Comparison of ENCODE assay signal across 13 cellular contexts in genomic region chr2:215713393-215713792, GRCh38.
A peak's percentile ranks its signal among the peaks of the same experiment; 100 is the strongest.
DNase-seq lines count a peak whose midpoint lies in the region; ATAC-seq and TF ChIP-seq lines count a peak whose summit lies in the region.
"Had no signal": no experiment of that assay in that cellular context is flagged by ENCODE, and none has a peak within 500 bp of the region (broad histone marks: within the 10 kb centered on the region; RNA-seq: fewer than 3 reads in every experiment).

No MANE protein-coding gene starts in this region.

- H3K27me3 ChIP-seq in BJ (ENCODE audit: control insufficient read depth, insufficient read depth, low read length) (no peaks in the 10 kb centered on the region), rectal smooth muscle tissue (ENCODE audit: control insufficient read depth, insufficient read depth, low read length) (no peaks in the 10 kb centered on the region)

- no peak for TF ChIP-seq CTCF in BJ (IDR thresholded peaks at IDR 0.05; ENCODE audit: insufficient read depth, low read depth, low read length)
- no peak for TF ChIP-seq CTCF in fibroblast of the aortic adventitia (IDR thresholded peaks at IDR 0.05; ENCODE audit: insufficient read depth, low read length)

- ATAC-seq in SK-N-SH treated with all-trans-retinoic acid at 6 μM for 48 hours, result peak; percentile 23; the same call in 2 of the 3 replicates
- no peak for ATAC-seq in GM18870 (IDR thresholded peaks at IDR 0.05; ENCODE audit: unreplicated experiment)

- POLR2A ChIA-PET in BJ (lab: Charles Lee), result interaction anchor here (0.6 kb wide), 1 partner anchor 506 kb away, joined by 4 read pairs; no protein-coding TSS in a partner anchor

- DNase-seq in BJ (ENCODE audit: low read depth), result peak; percentile 89
- peak; percentile 95 for DNase-seq in fibroblast of the aortic adventitia (ENCODE audit: low read depth)
- no peak for DNase-seq in stimulated activated CD4-positive, alpha-beta T cell treated with anti-CD3 and anti-CD28 coated beads, Interleukin-1b, Interleukin-23, amount 100 ng/mL, for 48 hours
- no peak for DNase-seq in NCI-H146 (lab: John Stamatoyannopoulos, UW)
- DNase-seq in SHP77 (lab: John Stamatoyannopoulos, UW), result no peak
- DNase-seq: activated B cell treated with CpG ODN at 0.5 μM for 24 hours, activated gamma-delta T cell treated with Interleukin-2 at 50 U/mL for 16 hours, endodermal cell, NCI-H1048, OCI-M1 had no signal

- peak overlapping the region; percentile 48 for H3K27ac ChIP-seq in rectal smooth muscle tissue (ENCODE audit: low read depth, low read length)

- CTCF ChIA-PET in BJ (lab: Yijun Ruan, JAX), result interaction anchor here (0.6 kb wide), 1 partner anchor 207 kb away, joined by 3 read pairs; no protein-coding TSS in a partner anchor

- no peak overlapping the region for H3K9ac ChIP-seq in rectal smooth muscle tissue (ENCODE audit: low read length)

- H3K36me3 ChIP-seq in BJ (ENCODE audit: control insufficient read depth, insufficient read depth, low read length) (no peaks in the 10 kb centered on the region), rectal smooth muscle tissue (ENCODE audit: control insufficient read depth, insufficient read depth, low read length) (no peaks in the 10 kb centered on the region)

- H3K4me3 ChIP-seq in BJ (ENCODE audit: low read depth, low read length), result no peak overlapping the region
- H3K4me3 ChIP-seq in fibroblast of the aortic adventitia (ENCODE audit: low read depth, low read length), result no peak overlapping the region
- H3K4me3 ChIP-seq in rectal smooth muscle tissue (ENCODE audit: low read length), result no peak overlapping the region

- H3K4me1 ChIP-seq in rectal smooth muscle tissue (ENCODE audit: control insufficient read depth, insufficient read depth, low read length), result peaks cover 28% of the 10 kb centered on the region

TF ChIP-seq in SK-N-SH treated with all-trans-retinoic acid at 6 μM for 48 hours, 23 proteins besides CTCF, POLR2A, EP300 and RAD21:
- TF ChIP-seq PPARA (CRISPR knock-in tag; IDR thresholded peaks at IDR 0.05; ENCODE audit: borderline replicate concordance) (no peak), ZNF70 (CRISPR knock-in tag; IDR thresholded peaks at IDR 0.05) (no peak), CSRNP3 (CRISPR knock-in tag; IDR thresholded peaks at IDR 0.05) (no peak)

Comparison
In these comparisons a context has a peak if more than half of its experiments do, and no peak if none do; other contexts are left out.
1. DNase-seq: peak in BJ (single experiment) and fibroblast of the aortic adventitia (single experiment); none in stimulated activated CD4-positive, alpha-beta T cell treated with anti-CD3 and anti-CD28 coated beads, Interleukin-1b, Interleukin-23, amount 100 ng/mL, for 48 hours (single experiment), NCI-H146 (single experiment) and SHP77 (0 of 2).